In genomic region chr10:71952745-71953144, GRCh38 we compare ENCODE assay signal across 21 cellular contexts. TPM values are rescaled to one million over a fixed set of nuclear protein-coding genes. Genes with fewer than 3 reads are reported as not detected.
"Had no signal": no experiment of that assay in that cellular context is flagged by ENCODE, and none has a peak within 500 bp of the region (broad histone marks: within the 10 kb centered on the region; RNA-seq: fewer than 3 reads in every experiment).

No MANE protein-coding gene starts in this region.

- H3K9me3 ChIP-seq: gastrocnemius medialis, right lobe of liver, suprapubic skin had no signal

- H3K36me3 ChIP-seq: gastrocnemius medialis, neutrophil, right lobe of liver, suprapubic skin, transverse colon, upper lobe of right lung had no signal

- FAIRE-seq: endometrium, kidney, small intestine had no signal

- H3K4me1 ChIP-seq: parathyroid adenoma, right lobe of liver, suprapubic skin had no signal

- ATAC-seq: effector memory CD8-positive, alpha-beta T cell; gastrocnemius medialis; left lobe of liver; mucosa of descending colon; natural killer cell treated with Interleukin-12 subunit alpha and Interleukin-12 subunit beta and Interleukin-15 and Interleukin-18, amount 100 ng/mL, for 72 hours; right lobe of liver; stimulated activated naive B cell treated with anti-CD40 and anti-IgM and Interleukin-4, amounts not matched to agents 10 μg/mL and 1 μg/mL and 100 μg/mL, for 72 hours; upper lobe of right lung had no signal

- H2AFZ ChIP-seq: parathyroid adenoma had no signal

- H3K4me3 ChIP-seq: gastrocnemius medialis, mucosa of descending colon, right lobe of liver, suprapubic skin, transverse colon, upper lobe of right lung had no signal

- DNase-seq: cortex of kidney; effector memory CD8-positive, alpha-beta T cell; gastrocnemius medialis; head of caudate nucleus; kidney; mesenchymal stem cell; mucosa of descending colon; naive B cell; small intestine; stimulated activated CD4-positive, alpha-beta T cell treated with anti-CD3 and anti-CD28 coated beads, Interleukin-15, amount 100 ng/mL, for 24 hours; stimulated activated CD4-positive, alpha-beta T cell treated with anti-CD3 and anti-CD28 coated beads, Interleukin-2, amount 100 ng/mL, for 48 hours; stimulated activated naive B cell treated with anti-CD40 and anti-IgM and Interleukin-4, amounts not matched to agents 10 μg/mL and 1 μg/mL and 100 μg/mL, for 72 hours; transverse colon; upper lobe of right lung had no signal

- H3K27me3 ChIP-seq: gastrocnemius medialis, right lobe of liver, suprapubic skin, transverse colon, upper lobe of right lung had no signal

- H3K79me2 ChIP-seq: parathyroid adenoma had no signal

- H3K27ac ChIP-seq: gastrocnemius medialis, neutrophil, parathyroid adenoma, right lobe of liver, suprapubic skin, transverse colon, upper lobe of right lung had no signal

- H3K9ac ChIP-seq: parathyroid adenoma had no signal

RNA-seq across cellular contexts. Expression of gene CHST3, which starts 11.4 kb away (rescaled TPM):
- total RNA-seq: natural killer cell treated with Interleukin-12 subunit alpha and Interleukin-12 subunit beta and Interleukin-15 and Interleukin-18, amount 100 ng/mL, for 72 hours had no signal
